ENCODE assay signal across 1 cellular context in genomic region chr10:69061305-69062161, GRCh38.
TF ChIP-seq lines count a peak whose summit lies in the region.

No MANE protein-coding gene starts in this region.

TF ChIP-seq in K562, 482 proteins besides CTCF, POLR2A, EP300 and RAD21 (continued from another document):
- TF ChIP-seq, protein P1, sequence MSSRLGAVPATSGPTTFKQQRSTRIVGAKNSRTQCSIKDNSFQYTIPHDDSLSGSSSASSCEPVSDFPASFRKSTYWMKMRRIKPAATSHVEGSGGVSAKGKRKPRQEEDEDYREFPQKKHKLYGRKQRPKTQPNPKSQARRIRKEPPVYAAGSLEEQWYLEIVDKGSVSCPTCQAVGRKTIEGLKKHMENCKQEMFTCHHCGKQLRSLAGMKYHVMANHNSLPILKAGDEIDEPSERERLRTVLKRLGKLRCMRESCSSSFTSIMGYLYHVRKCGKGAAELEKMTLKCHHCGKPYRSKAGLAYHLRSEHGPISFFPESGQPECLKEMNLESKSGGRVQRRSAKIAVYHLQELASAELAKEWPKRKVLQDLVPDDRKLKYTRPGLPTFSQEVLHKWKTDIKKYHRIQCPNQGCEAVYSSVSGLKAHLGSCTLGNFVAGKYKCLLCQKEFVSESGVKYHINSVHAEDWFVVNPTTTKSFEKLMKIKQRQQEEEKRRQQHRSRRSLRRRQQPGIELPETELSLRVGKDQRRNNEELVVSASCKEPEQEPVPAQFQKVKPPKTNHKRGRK (tag; IDR thresholded peaks at IDR 0.05) = no peak
- no peak; a peak in 1 of 4 replicates for TF ChIP-seq SRF (CRISPR knock-in tag; IDR thresholded peaks at IDR 0.05)
- TF ChIP-seq FOXA3 (CRISPR knock-in tag; conservative IDR thresholded peaks at IDR 0.05 in 1 of 2, IDR thresholded peaks at IDR 0.05 in 1 of 2) = no peak
- no peak for TF ChIP-seq SAFB2 (IDR thresholded peaks at IDR 0.05; ENCODE audit: borderline replicate concordance, low read depth, low read length, severe bottlenecking)
- peak; percentile 63; the same call in 1 of the 2 replicates for TF ChIP-seq CREM (IDR thresholded peaks at IDR 0.05; ENCODE audit: low read depth)
- TF ChIP-seq ZNF57 (CRISPR knock-in tag; IDR thresholded peaks at IDR 0.05) = no peak
- TF ChIP-seq BRD9 (IDR thresholded peaks at IDR 0.05; ENCODE audit: low read depth, partially characterized antibody) = peak; percentile 46
- TF ChIP-seq ZNF217 (CRISPR knock-in tag; IDR thresholded peaks at IDR 0.05) = no peak
- no peak for TF ChIP-seq ZBTB34 (CRISPR knock-in tag; IDR thresholded peaks at IDR 0.05)
- no peak for TF ChIP-seq PBX2 (CRISPR knock-in tag; IDR thresholded peaks at IDR 0.05; ENCODE audit: low read depth)
- TF ChIP-seq PBX2 (tag; conservative IDR thresholded peaks at IDR 0.05; ENCODE audit: low read depth) = peak; percentile 53
- TF ChIP-seq POLR3A (IDR thresholded peaks at IDR 0.05; ENCODE audit: borderline replicate concordance, extremely low read depth, insufficient read depth, insufficient read length) = no peak
- 0 out of 2 replicates have a peak, but pooled peaks have one; percentile 18 for TF ChIP-seq E2F5 (CRISPR knock-in tag; IDR thresholded peaks at IDR 0.05)
- peak; percentile 46; the same call in 1 of the 2 replicates for TF ChIP-seq MAFG (tag; conservative IDR thresholded peaks at IDR 0.05)
- TF ChIP-seq ZKSCAN3 (CRISPR knock-in tag; IDR thresholded peaks at IDR 0.05) = no peak
- no peak for TF ChIP-seq TAF7 (tag; IDR thresholded peaks at IDR 0.05)
- TF ChIP-seq NFIX (CRISPR knock-in tag; IDR thresholded peaks at IDR 0.05; ENCODE audit: low read depth) = no peak
- TF ChIP-seq, protein P2, sequence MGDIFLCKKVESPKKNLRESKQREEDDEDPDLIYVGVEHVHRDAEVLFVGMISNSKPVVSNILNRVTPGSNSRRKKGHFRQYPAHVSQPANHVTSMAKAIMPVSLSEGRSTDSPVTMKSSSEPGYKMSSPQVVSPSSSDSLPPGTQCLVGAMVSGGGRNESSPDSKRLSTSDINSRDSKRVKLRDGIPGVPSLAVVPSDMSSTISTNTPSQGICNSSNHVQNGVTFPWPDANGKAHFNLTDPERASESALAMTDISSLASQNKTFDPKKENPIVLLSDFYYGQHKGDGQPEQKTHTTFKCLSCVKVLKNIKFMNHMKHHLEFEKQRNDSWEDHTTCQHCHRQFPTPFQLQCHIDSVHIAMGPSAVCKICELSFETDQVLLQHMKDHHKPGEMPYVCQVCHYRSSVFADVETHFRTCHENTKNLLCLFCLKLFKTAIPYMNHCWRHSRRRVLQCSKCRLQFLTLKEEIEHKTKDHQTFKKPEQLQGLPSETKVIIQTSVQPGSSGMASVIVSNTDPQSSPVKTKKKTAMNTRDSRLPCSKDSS (IDR thresholded peaks at IDR 0.05; ENCODE audit: low read depth, partially characterized antibody) = no peak
- TF ChIP-seq, protein P3, sequence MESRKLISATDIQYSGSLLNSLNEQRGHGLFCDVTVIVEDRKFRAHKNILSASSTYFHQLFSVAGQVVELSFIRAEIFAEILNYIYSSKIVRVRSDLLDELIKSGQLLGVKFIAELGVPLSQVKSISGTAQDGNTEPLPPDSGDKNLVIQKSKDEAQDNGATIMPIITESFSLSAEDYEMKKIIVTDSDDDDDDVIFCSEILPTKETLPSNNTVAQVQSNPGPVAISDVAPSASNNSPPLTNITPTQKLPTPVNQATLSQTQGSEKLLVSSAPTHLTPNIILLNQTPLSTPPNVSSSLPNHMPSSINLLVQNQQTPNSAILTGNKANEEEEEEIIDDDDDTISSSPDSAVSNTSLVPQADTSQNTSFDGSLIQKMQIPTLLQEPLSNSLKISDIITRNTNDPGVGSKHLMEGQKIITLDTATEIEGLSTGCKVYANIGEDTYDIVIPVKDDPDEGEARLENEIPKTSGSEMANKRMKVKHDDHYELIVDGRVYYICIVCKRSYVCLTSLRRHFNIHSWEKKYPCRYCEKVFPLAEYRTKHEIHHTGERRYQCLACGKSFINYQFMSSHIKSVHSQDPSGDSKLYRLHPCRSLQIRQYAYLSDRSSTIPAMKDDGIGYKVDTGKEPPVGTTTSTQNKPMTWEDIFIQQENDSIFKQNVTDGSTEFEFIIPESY (CRISPR knock-in tag; IDR thresholded peaks at IDR 0.05) = no peak
- TF ChIP-seq PHB2 (IDR thresholded peaks at IDR 0.05; ENCODE audit: low read depth) = no peak
- no peak for TF ChIP-seq ETS2 (tag; IDR thresholded peaks at IDR 0.05; ENCODE audit: borderline replicate concordance, poor library complexity, severe bottlenecking)
- TF ChIP-seq NR3C1 (CRISPR knock-in tag; IDR thresholded peaks at IDR 0.05) = no peak
- TF ChIP-seq CEBPB (tag; IDR thresholded peaks at IDR 0.05) = peak; percentile 99
- TF ChIP-seq VEZF1 (CRISPR knock-in tag; IDR thresholded peaks at IDR 0.05) = no peak
- no peak for TF ChIP-seq PPARD (CRISPR knock-in tag; IDR thresholded peaks at IDR 0.05)
- TF ChIP-seq MEF2A (IDR thresholded peaks at IDR 0.05; ENCODE audit: control insufficient read depth, low read depth, low read length) = no peak
- peak; percentile 93 to 96 for TF ChIP-seq FOXK2 (conservative IDR thresholded peaks at IDR 0.05 in 1 of 2, IDR thresholded peaks at IDR 0.05 in 1 of 2; ENCODE audit: low read depth in 2 of 2)
- no peak for TF ChIP-seq IFI16 (CRISPR knock-in tag; IDR thresholded peaks at IDR 0.05)
- TF ChIP-seq RBM15 (IDR thresholded peaks at IDR 0.05; ENCODE audit: insufficient read depth, low read length) = no peak
- peak; percentile 57 for TF ChIP-seq HES1 (IDR thresholded peaks at IDR 0.05; ENCODE audit: low read depth)
- TF ChIP-seq RFX7 (CRISPR knock-in tag; IDR thresholded peaks at IDR 0.05) = no peak
- TF ChIP-seq TRIM28 (IDR thresholded peaks at IDR 0.05) = no peak
- peak; percentile 63 for TF ChIP-seq GMEB1 (CRISPR knock-in tag; IDR thresholded peaks at IDR 0.05)
- no peak for TF ChIP-seq ZNF780A (CRISPR knock-in tag; IDR thresholded peaks at IDR 0.05)
- peak; percentile 81 for TF ChIP-seq FOSL1 (tag; conservative IDR thresholded peaks at IDR 0.05)
- no peak for TF ChIP-seq BMI1 (IDR thresholded peaks at IDR 0.05; ENCODE audit: low read length)
- TF ChIP-seq, protein P4, sequence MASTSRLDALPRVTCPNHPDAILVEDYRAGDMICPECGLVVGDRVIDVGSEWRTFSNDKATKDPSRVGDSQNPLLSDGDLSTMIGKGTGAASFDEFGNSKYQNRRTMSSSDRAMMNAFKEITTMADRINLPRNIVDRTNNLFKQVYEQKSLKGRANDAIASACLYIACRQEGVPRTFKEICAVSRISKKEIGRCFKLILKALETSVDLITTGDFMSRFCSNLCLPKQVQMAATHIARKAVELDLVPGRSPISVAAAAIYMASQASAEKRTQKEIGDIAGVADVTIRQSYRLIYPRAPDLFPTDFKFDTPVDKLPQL (IDR thresholded peaks at IDR 0.05; ENCODE audit: extremely low read depth, insufficient read length) = no peak
